In genomic region chr5:115691822-115692221, GRCh38 we compare ENCODE assay signal across 7 cellular contexts.
DNase-seq lines count a peak whose midpoint lies in the region; ATAC-seq, FAIRE-seq and TF ChIP-seq lines count a peak whose summit lies in the region.
"Not testable (repeated sequence)": the region's sequence is repeated elsewhere in the genome, so short reads cannot be mapped to it uniquely, and the experiment has no call there.

No MANE protein-coding gene starts in this region.

- BruUV-seq in GM12878 (replicated peaks; lab: Mats Ljungman, UMichigan); endothelial cell of umbilical vein (replicated peaks; lab: Mats Ljungman, UMichigan): not testable (repeated sequence)

- CTCF ChIA-PET in GM12878 (lab: Yijun Ruan, JAX); H1 (lab: Charles Lee; ENCODE audit: partially characterized antibody); endothelial cell of umbilical vein (lab: Charles Lee): not testable (repeated sequence)

- H3K4ac ChIP-seq in H1 (replicated peaks; ENCODE audit: insufficient read length, low read depth, low read length): not testable (repeated sequence)

- not testable (repeated sequence) for H4K5ac ChIP-seq in H1 (ENCODE audit: insufficient read length, low read depth, low read length)

- RAD21 ChIA-PET in GM12878 (lab: Charles Lee; ENCODE audit: unreplicated experiment): not testable (repeated sequence)

- not testable (repeated sequence) for H2BK20ac ChIP-seq in H1 (ENCODE audit: low read length)

- intact Hi-C loops in GM12878 (cut with micrococcal nuclease; ENCODE audit: unreplicated experiment); endothelial cell of umbilical vein (cut with micrococcal nuclease): not testable (repeated sequence)

- not testable (repeated sequence) for H3K4me1 ChIP-seq in GM23338 (ENCODE audit: insufficient read depth); HUES48 (ENCODE audit: control insufficient read depth, insufficient read depth, low read length); GM12878 (ENCODE audit: control insufficient read depth, insufficient read depth, low read length); H1 (replicated peaks in 1 of 4; ENCODE audit: control insufficient read depth in 3 of 4, insufficient read depth in 4 of 4, low read length in 3 of 4); endothelial cell of umbilical vein (ENCODE audit: control insufficient read depth, extremely low read depth, insufficient read depth, low read length); keratinocyte (ENCODE audit: control insufficient read depth, extremely low read depth, insufficient read depth, low read length)

- not testable (repeated sequence) for H3F3A ChIP-seq in GM23338 (replicated peaks; ENCODE audit: low read depth)

- H2BK15ac ChIP-seq in H1 (ENCODE audit: low read length): not testable (repeated sequence)

- H3K9me2 ChIP-seq in GM23338 (ENCODE audit: insufficient read depth): not testable (repeated sequence)

- not testable (repeated sequence) for H3K4me1 Mint-ChIP-seq in GM23338

- 68% methylated on average over 3 of the region's 3 CpGs for WGBS in GM12878 (ENCODE audit: insufficient coverage, insufficient replicate concordance, low lambda C conversion rate, missing lambda C conversion rate)
- WGBS in H1 (ENCODE audit: extremely low coverage in 1 of 2, insufficient coverage in 1 of 2, insufficient read length in 1 of 2, insufficient replicate concordance in 2 of 2, low coverage in 1 of 2, low lambda C conversion rate in 2 of 2, missing lambda C conversion rate in 1 of 2), 2 experiments: 97% methylated on average over 2 of the region's 3 CpGs; no CpG with 5 or more reads in 1 of the 2 experiments

- not testable (repeated sequence) for H2BK12ac ChIP-seq in H1 (ENCODE audit: low read depth, low read length)

- H3K27ac ChIP-seq in GM23338 (ENCODE audit: low read depth); GM12878 (ENCODE audit: control insufficient read depth, insufficient read depth); H1 (ENCODE audit: low read depth, low read length); endothelial cell of umbilical vein (ENCODE audit: insufficient read depth, low read depth, low read length); keratinocyte (ENCODE audit: control insufficient read depth, insufficient read depth, low read length): not testable (repeated sequence)
- H3K27ac ChIP-seq in HUES48 (ENCODE audit: low read depth, low read length): peak overlapping the region; percentile 66

- not testable (repeated sequence) for H3K4me2 ChIP-seq in GM23338; GM12878 (ENCODE audit: control insufficient read depth, insufficient read depth); H1 (ENCODE audit: insufficient read depth in 1 of 2, low read depth in 2 of 2, low read length in 2 of 2); endothelial cell of umbilical vein (ENCODE audit: insufficient read depth, low read length); keratinocyte (ENCODE audit: control insufficient read depth, extremely low read depth, insufficient read depth, low read depth, low read length)

- TF ChIP-seq POLR2A in GM12891 (IDR thresholded peaks at IDR 0.05; ENCODE audit: low read depth, low read length); GM12878 (IDR thresholded peaks at IDR 0.05; ENCODE audit: low read depth, low read length); H1 (IDR thresholded peaks at IDR 0.05; ENCODE audit: control extremely low read depth in 1 of 2, low read depth in 2 of 2, low read length in 2 of 2); endothelial cell of umbilical vein (IDR thresholded peaks at IDR 0.05; ENCODE audit: low read depth, low read length): not testable (repeated sequence)

- not testable (repeated sequence) for H3K27me3 ChIP-seq in GM23338 (ENCODE audit: insufficient read depth); HUES48 (ENCODE audit: control insufficient read depth, insufficient read depth, low read length); GM12878 (replicated peaks in 1 of 2; ENCODE audit: control insufficient read depth in 2 of 2, insufficient read depth in 2 of 2, low read length in 1 of 2); H1 (replicated peaks in 1 of 4; ENCODE audit: control insufficient read depth in 3 of 4, extremely low read depth in 1 of 4, insufficient read depth in 3 of 4, low read length in 3 of 4); endothelial cell of umbilical vein (ENCODE audit: control insufficient read depth in 2 of 2, insufficient read depth in 2 of 2, low read length in 2 of 2); keratinocyte (ENCODE audit: control insufficient read depth, extremely low read depth, insufficient read depth, low read length)

- not testable (repeated sequence) for H3K4me3 ChIP-seq in GM23338; HUES48 (ENCODE audit: low read depth, low read length); GM12878; H1 (ENCODE audit: extremely low read depth in 1 of 4, insufficient read depth in 2 of 4, low read depth in 3 of 4, low read length in 4 of 4); endothelial cell of umbilical vein (replicated peaks in 1 of 3; ENCODE audit: insufficient read depth in 1 of 3, low read depth in 1 of 3, low read length in 3 of 3); keratinocyte (ENCODE audit: control insufficient read depth in 2 of 3, extremely low read depth in 1 of 3, insufficient read depth in 2 of 3, low read depth in 1 of 3, low read length in 3 of 3)

- not testable (repeated sequence) for H3K23ac ChIP-seq in H1 (ENCODE audit: insufficient read length)

- TF ChIP-seq EP300 in GM12878 (IDR thresholded peaks at IDR 0.05; ENCODE audit: borderline replicate concordance in 1 of 2, control insufficient read depth in 1 of 2, low read depth in 2 of 2, low read length in 2 of 2); H1 (IDR thresholded peaks at IDR 0.05; ENCODE audit: borderline replicate concordance in 1 of 2, low read depth in 2 of 2, low read length in 2 of 2): not testable (repeated sequence)

- not testable (repeated sequence) for TF ChIP-seq RAD21 in GM12878 (IDR thresholded peaks at IDR 0.05; ENCODE audit: insufficient read depth, low read depth, low read length); H1 (IDR thresholded peaks at IDR 0.05 in 1 of 2, conservative IDR thresholded peaks at IDR 0.05 in 1 of 2; ENCODE audit: low read depth in 2 of 2, low read length in 2 of 2)

- POLR2A ChIA-PET in GM12878 (lab: Charles Lee); H1 (lab: Charles Lee; ENCODE audit: partially characterized antibody); endothelial cell of umbilical vein (lab: Charles Lee): not testable (repeated sequence)

- H3K9me3 Mint-ChIP-seq in GM23338: not testable (repeated sequence)

- ATAC-seq in GM23338: peak; percentile 59
- ATAC-seq in GM12878: not testable (repeated sequence)

- H2AFZ ChIP-seq in GM23338; GM12878 (ENCODE audit: control insufficient read depth, low read depth, low read length); H1 (ENCODE audit: low read length); endothelial cell of umbilical vein (ENCODE audit: low read depth, low read length); keratinocyte (ENCODE audit: control insufficient read depth, low read length): not testable (repeated sequence)

- dilution Hi-C loops in endothelial cell of umbilical vein (cut with MboI; ENCODE audit: extremely low pct_ligation_motif_present, low sequenced_read_pairs); keratinocyte (cut with MboI; ENCODE audit: extremely low pct_ligation_motif_present, low sequenced_read_pairs): not testable (repeated sequence)

- not testable (repeated sequence) for H2AK5ac ChIP-seq in H1 (ENCODE audit: low read depth, low read length)

- not testable (repeated sequence) for H3K36me3 ChIP-seq in GM23338 (ENCODE audit: insufficient read depth); HUES48 (ENCODE audit: control insufficient read depth, insufficient read depth, low read length); GM12878 (ENCODE audit: control insufficient read depth in 2 of 2, insufficient read depth in 2 of 2, low read length in 1 of 2); H1 (ENCODE audit: control insufficient read depth in 2 of 4, insufficient read depth in 4 of 4, low read length in 3 of 4); endothelial cell of umbilical vein (ENCODE audit: control insufficient read depth in 2 of 2, extremely low read depth in 1 of 2, insufficient read depth in 2 of 2, low read length in 2 of 2); keratinocyte (ENCODE audit: control insufficient read depth in 2 of 2, extremely low read depth in 1 of 2, insufficient read depth in 2 of 2, low read length in 2 of 2)

- not testable (repeated sequence) for H2BK5ac ChIP-seq in H1 (ENCODE audit: low read depth, low read length)

- not testable (repeated sequence) for H4K20me1 ChIP-seq in GM23338 (replicated peaks; ENCODE audit: insufficient read depth); GM12878 (ENCODE audit: control insufficient read depth, insufficient read depth); H1 (replicated peaks in 1 of 2; ENCODE audit: control insufficient read depth in 1 of 2, insufficient read depth in 2 of 2, low read length in 2 of 2); endothelial cell of umbilical vein (replicated peaks; ENCODE audit: control insufficient read depth, extremely low read depth, insufficient read depth, low read length); keratinocyte (ENCODE audit: control insufficient read depth, extremely low read depth, insufficient read depth, low read length)

- H3K56ac ChIP-seq in H1 (replicated peaks; ENCODE audit: insufficient read length, low read depth, low read length): not testable (repeated sequence)

- FAIRE-seq in GM12891 (lab: Jason Lieb, UNC) (peak; percentile 66), GM12878 (lab: Jason Lieb, UNC) (peak; percentile 92), H1 (lab: Jason Lieb, UNC) (peak; percentile 98), endothelial cell of umbilical vein (lab: Jason Lieb, UNC) (peak; percentile 18), keratinocyte (lab: Jason Lieb, UNC) (peak; percentile 84)

- in situ Hi-C loops in GM12878 (cut with MboI): not testable (repeated sequence)

- H3K27me3 Mint-ChIP-seq in GM23338 (ENCODE audit: insufficient read depth, low read depth, poor library complexity): not testable (repeated sequence)

- H3K9me3 ChIP-seq in HUES48 (ENCODE audit: control insufficient read depth, insufficient read depth, low read length): peaks cover 15% of the 10 kb centered on the region
- H3K9me3 ChIP-seq in GM12878 (replicated peaks; ENCODE audit: control insufficient read depth, insufficient read depth, low read length); H1 (ENCODE audit: insufficient read depth in 2 of 2, low read depth in 1 of 2, low read length in 1 of 2); endothelial cell of umbilical vein (replicated peaks; ENCODE audit: control insufficient read depth, insufficient read depth, low read length); keratinocyte (ENCODE audit: control insufficient read depth, low read depth, low read length): not testable (repeated sequence)

- not testable (repeated sequence) for DNase-seq in GM12891 (ENCODE audit: insufficient read length, low spot score); GM23338 (ENCODE audit: low spot score); GM12878 (ENCODE audit: low read depth, low spot score); H1 (ENCODE audit: low read depth in 1 of 2, low spot score in 2 of 2); endothelial cell of umbilical vein (ENCODE audit: low read depth, low spot score); keratinocyte (ENCODE audit: low read depth, low spot score)

- H4K91ac ChIP-seq in H1 (replicated peaks; ENCODE audit: insufficient read length, low read length): not testable (repeated sequence)

- not testable (repeated sequence) for H2BK120ac ChIP-seq in H1 (replicated peaks; ENCODE audit: low read depth, low read length)

- H3K79me2 ChIP-seq in GM23338 (replicated peaks; ENCODE audit: insufficient read depth); GM12878 (ENCODE audit: control insufficient read depth, insufficient read depth, low read length); H1 (ENCODE audit: control insufficient read depth in 1 of 2, insufficient read depth in 2 of 2, low read length in 2 of 2); endothelial cell of umbilical vein (ENCODE audit: control insufficient read depth, insufficient read depth, low read length); keratinocyte (ENCODE audit: control insufficient read depth, insufficient read depth, low read length): not testable (repeated sequence)

- SMC1A ChIA-PET in GM12878 (lab: Charles Lee; ENCODE audit: uncharacterized antibody, unreplicated experiment): not testable (repeated sequence)

- H4K8ac ChIP-seq in H1 (ENCODE audit: extremely low read depth, insufficient read depth, low read length): not testable (repeated sequence)

- not testable (repeated sequence) for H3K18ac ChIP-seq in H1 (ENCODE audit: extremely low read depth, low read length)

- not testable (repeated sequence) for H3K36me3 Mint-ChIP-seq in GM23338 (ENCODE audit: low read depth)

- TF ChIP-seq CTCF in GM23338 (conservative IDR thresholded peaks at IDR 0.05; ENCODE audit: low read depth in 2 of 2); GM12878 (IDR thresholded peaks at IDR 0.05 in 2 of 3, conservative IDR thresholded peaks at IDR 0.05 in 1 of 3; ENCODE audit: control insufficient read depth in 2 of 3, extremely low read depth in 1 of 3, insufficient read depth in 1 of 3, low read depth in 3 of 3, low read length in 3 of 3); H1 (IDR thresholded peaks at IDR 0.05; ENCODE audit: control extremely low read depth in 1 of 3, insufficient read depth in 1 of 3, low read depth in 1 of 3, low read length in 3 of 3); endothelial cell of umbilical vein (IDR thresholded peaks at IDR 0.05; ENCODE audit: extremely low read depth in 1 of 2, insufficient read depth in 1 of 2, low read depth in 1 of 2, low read length in 2 of 2); keratinocyte (optimal IDR thresholded peaks at IDR 0.05 in 1 of 3, IDR thresholded peaks at IDR 0.05 in 1 of 3, conservative IDR thresholded peaks at IDR 0.05 in 1 of 3; ENCODE audit: extremely low read depth in 1 of 3, insufficient read depth in 2 of 3, low read length in 3 of 3): not testable (repeated sequence)

- not testable (repeated sequence) for H3K79me1 ChIP-seq in H1 (ENCODE audit: low read depth, low read length)

- not testable (repeated sequence) for H3K9me1 ChIP-seq in endothelial cell of umbilical vein (replicated peaks; ENCODE audit: control insufficient read depth, extremely low read depth, insufficient read depth, low read length); keratinocyte (ENCODE audit: control insufficient read depth, extremely low read depth, insufficient read depth, low read length)

- H3K27ac Mint-ChIP-seq in GM23338: not testable (repeated sequence)

- not testable (repeated sequence) for H3K9ac ChIP-seq in HUES48 (ENCODE audit: low read depth, low read length); GM12878 (ENCODE audit: control insufficient read depth, insufficient read depth, low read length); H1 (replicated peaks in 1 of 4; ENCODE audit: extremely low read depth in 1 of 4, low read depth in 3 of 4, low read length in 3 of 4); endothelial cell of umbilical vein (replicated peaks; ENCODE audit: extremely low read depth, insufficient read depth, low read length); keratinocyte (ENCODE audit: control insufficient read depth, extremely low read depth, insufficient read depth, low read length)

- not testable (repeated sequence) for H3K23me2 ChIP-seq in H1 (ENCODE audit: low read depth, low read length)

- H3K14ac ChIP-seq in H1 (ENCODE audit: insufficient read length): not testable (repeated sequence)

- H3K4me3 Mint-ChIP-seq in GM23338: not testable (repeated sequence)
